In the genomic region with DNA sequence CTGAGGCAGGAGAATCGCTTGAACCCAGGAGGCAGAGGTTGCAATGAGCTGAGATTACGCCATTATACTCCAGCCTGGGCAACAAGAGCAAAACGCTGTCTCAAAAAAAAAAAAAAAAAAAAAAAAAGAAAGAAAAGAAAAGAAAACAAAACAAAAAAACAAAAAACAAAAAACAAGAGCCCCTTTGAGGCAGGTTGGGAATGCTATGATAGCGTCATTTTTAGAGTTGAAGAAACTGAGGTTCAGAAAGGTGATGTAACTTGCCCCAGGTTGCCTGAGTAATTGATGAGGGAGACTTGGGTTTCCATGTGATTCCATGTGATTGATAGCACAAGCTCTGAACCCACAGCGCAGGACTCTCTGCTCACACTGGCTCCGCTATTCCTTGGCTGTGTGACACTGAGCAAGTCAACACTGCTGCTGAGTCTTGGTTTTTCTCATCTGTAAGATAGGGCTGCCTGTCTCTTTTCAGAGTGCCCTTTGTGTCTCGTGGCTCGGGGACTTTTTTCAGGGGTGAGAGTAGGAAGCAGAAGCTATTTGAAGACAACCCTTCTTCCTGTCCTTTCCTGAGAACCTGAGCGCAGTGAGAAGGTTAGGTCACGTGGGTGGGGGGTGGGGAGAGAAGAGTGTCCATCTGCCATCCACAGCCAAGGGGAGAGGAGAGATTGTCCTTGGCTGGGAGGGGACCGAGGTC, we compare ENCODE assay signal across 16 cellular contexts. TPM values are rescaled to one million over a fixed set of nuclear protein-coding genes. Genes with fewer than 3 reads are reported as not detected.
DNase-seq lines count a peak whose midpoint lies in the region; ATAC-seq, FAIRE-seq and TF ChIP-seq lines count a peak whose summit lies in the region.
"Had no signal": no experiment of that assay in that cellular context is flagged by ENCODE, and none has a peak within 500 bp of the region (broad histone marks: within the 10 kb centered on the region; RNA-seq: fewer than 3 reads in every experiment).

No MANE protein-coding gene starts in this region.

- no peaks in the 10 kb centered on the region for H3K27me3 Mint-ChIP-seq in endothelial cell (ENCODE audit: unreplicated experiment)

- H3K27ac ChIP-seq in DOHH2 (ENCODE audit: low read depth, low read length) (peak overlapping the region; percentile 99), GM12878 (ENCODE audit: control insufficient read depth, insufficient read depth) (peak overlapping the region; percentile 98)
- H3K27ac ChIP-seq: right lobe of liver, suprapubic skin had no signal

- peak in 1 of 2 experiments; percentile 48; a peak in 1 of 4 replicates for TF ChIP-seq EP300 in GM12878 (IDR thresholded peaks at IDR 0.05; ENCODE audit: borderline replicate concordance in 1 of 2, control insufficient read depth in 1 of 2, low read depth in 2 of 2, low read length in 2 of 2)

- no peak overlapping the region for H3K27ac Mint-ChIP-seq in endothelial cell (ENCODE audit: unreplicated experiment)
- H3K27ac Mint-ChIP-seq: CD4-positive, alpha-beta T cell; nephron progenitor cell had no signal

- TF ChIP-seq POLR2A in GM18526 (IDR thresholded peaks at IDR 0.05; ENCODE audit: extremely low read depth, insufficient read length) (peak; percentile 45), GM12878 (IDR thresholded peaks at IDR 0.05; ENCODE audit: low read depth, low read length) (peak; percentile 84)

- DNase-seq in GM12878 (ENCODE audit: low read depth, low spot score), result peak; percentile 86
- DNase-seq in HCEC 1CT, result no peak
- no peak for DNase-seq in GM19240 (ENCODE audit: insufficient read length, low spot score)
- DNase-seq in endothelial cell (ENCODE audit: low spot score), result no peak
- DNase-seq: activated T-cell treated with anti-CD3 and anti-CD28 coated beads, Interleukin-2, amount 50 U/mL, for 4 hours; CD4-positive, alpha-beta T cell; left cardiac atrium; NCI-H1048; nephron progenitor cell; right lobe of liver had no signal

- TF ChIP-seq CTCF in DOHH2 (IDR thresholded peaks at IDR 0.05; ENCODE audit: low read depth, low read length, poor library complexity, severe bottlenecking) (no peak), Loucy (conservative IDR thresholded peaks at IDR 0.05; ENCODE audit: low read length) (no peak), GM12878 (IDR thresholded peaks at IDR 0.05 in 2 of 3, conservative IDR thresholded peaks at IDR 0.05 in 1 of 3; ENCODE audit: control insufficient read depth in 2 of 3, extremely low read depth in 1 of 3, insufficient read depth in 1 of 3, low read depth in 3 of 3, low read length in 3 of 3) (no peak), endothelial cell (IDR thresholded peaks at IDR 0.05; ENCODE audit: unreplicated experiment) (no peak)

- CTCF ChIA-PET in GM12878 (lab: Yijun Ruan, JAX), result interaction anchor here (0.6 to 10.5 kb wide), 17 partner anchors 15 to 273 kb away, joined by 3 to 109 read pairs (median 4); a partner anchor contains a TSS

- peak; percentile 38 for FAIRE-seq in GM12878 (lab: Jason Lieb, UNC)

- H3K4me2 ChIP-seq in DOHH2 (ENCODE audit: low read length) (peak overlapping the region; percentile 98), Loucy (ENCODE audit: low read depth, low read length, poor library complexity, severe bottlenecking) (peak overlapping the region; percentile 80), GM12878 (ENCODE audit: control insufficient read depth, insufficient read depth) (peak overlapping the region; percentile 82)

- H3K36me3 ChIP-seq in DOHH2 (ENCODE audit: control insufficient read depth, low read length), result peaks cover 23% of the 10 kb centered on the region
- H3K36me3 ChIP-seq in Loucy (ENCODE audit: insufficient read depth, low read length), result no peaks in the 10 kb centered on the region
- H3K36me3 ChIP-seq in GM12878 (ENCODE audit: control insufficient read depth in 2 of 2, insufficient read depth in 2 of 2, low read length in 1 of 2), result no peaks in the 10 kb centered on the region
- H3K36me3 ChIP-seq: right lobe of liver, suprapubic skin had no signal

- H4K20me1 ChIP-seq in DOHH2 (ENCODE audit: control insufficient read depth, insufficient read depth, low read depth, low read length), result no peaks in the 10 kb centered on the region
- no peaks in the 10 kb centered on the region for H4K20me1 ChIP-seq in Loucy (ENCODE audit: insufficient read depth, low read length, poor library complexity, severe bottlenecking)
- no peaks in the 10 kb centered on the region for H4K20me1 ChIP-seq in GM12878 (ENCODE audit: control insufficient read depth, insufficient read depth)

- intact Hi-C loops in GM12878 (cut with micrococcal nuclease; ENCODE audit: unreplicated experiment), result no loop called here

- H3K9me3 Mint-ChIP-seq in endothelial cell (ENCODE audit: unreplicated experiment), result no peaks in the 10 kb centered on the region
- H3K9me3 Mint-ChIP-seq: activated T-cell treated with anti-CD3 and anti-CD28 coated beads, Interleukin-2, amount 50 U/mL, for 4 hours; CD4-positive, alpha-beta T cell; nephron progenitor cell had no signal

- ATAC-seq in GM12878 (peak; percentile 39), GM21786 (IDR thresholded peaks at IDR 0.05; ENCODE audit: unreplicated experiment) (no peak)
- ATAC-seq: activated T-cell treated with anti-CD3 and anti-CD28 coated beads, Interleukin-2, amount 50 U/mL, for 4 hours; left cardiac atrium; right lobe of liver had no signal

- H3K27me3 ChIP-seq in DOHH2 (ENCODE audit: control insufficient read depth, low read length), result no peaks in the 10 kb centered on the region
- H3K27me3 ChIP-seq in Loucy (ENCODE audit: insufficient read depth, low read length, poor library complexity, severe bottlenecking), result no peaks in the 10 kb centered on the region
- no peaks in the 10 kb centered on the region for H3K27me3 ChIP-seq in GM12878 (replicated peaks in 1 of 2; ENCODE audit: control insufficient read depth in 2 of 2, insufficient read depth in 2 of 2, low read length in 1 of 2)
- H3K27me3 ChIP-seq: right lobe of liver, suprapubic skin had no signal

- H3K9me3 ChIP-seq in DOHH2 (ENCODE audit: control insufficient read depth, insufficient read depth, low read length), result no peaks in the 10 kb centered on the region
- no peaks in the 10 kb centered on the region for H3K9me3 ChIP-seq in Loucy (ENCODE audit: insufficient read depth, low read depth, low read length)
- no peaks in the 10 kb centered on the region for H3K9me3 ChIP-seq in GM12878 (replicated peaks; ENCODE audit: control insufficient read depth, insufficient read depth, low read length)
- H3K9me3 ChIP-seq: right lobe of liver, suprapubic skin had no signal

- H3K9ac ChIP-seq in Loucy (ENCODE audit: low read depth, low read length, poor library complexity, severe bottlenecking), result peak overlapping the region; percentile 68
- peak overlapping the region; percentile 88 for H3K9ac ChIP-seq in GM12878 (ENCODE audit: control insufficient read depth, insufficient read depth, low read length)

- H3K36me3 Mint-ChIP-seq in endothelial cell (ENCODE audit: low read depth, unreplicated experiment), result no peaks in the 10 kb centered on the region

- in situ Hi-C loops in GM12878 (cut with MboI), result no loop called here

- H3K4me3 ChIP-seq in DOHH2 (ENCODE audit: low read length) (peak overlapping the region; percentile 80), Loucy (ENCODE audit: low read length, poor library complexity, severe bottlenecking) (peak overlapping the region; percentile 70), GM12878 (peak overlapping the region; percentile 71)
- H3K4me3 ChIP-seq: right lobe of liver, suprapubic skin had no signal

- 0 out of 2 replicates have a peak, but pooled peaks have one; percentile 9 for TF ChIP-seq RAD21 in GM12878 (IDR thresholded peaks at IDR 0.05; ENCODE audit: insufficient read depth, low read depth, low read length)

- no peaks in the 10 kb centered on the region for H3K9me2 ChIP-seq in DOHH2 (replicated peaks; ENCODE audit: control insufficient read depth, low read length)
- no peaks in the 10 kb centered on the region for H3K9me2 ChIP-seq in Loucy (replicated peaks; ENCODE audit: low read depth, low read length)

- H2AFZ ChIP-seq in Loucy (ENCODE audit: low read length) (no peak overlapping the region), GM12878 (ENCODE audit: control insufficient read depth, low read depth, low read length) (no peak overlapping the region; the same call in 1 of the 2 replicates)

- H3K4me1 ChIP-seq in DOHH2 (ENCODE audit: control insufficient read depth, low read length) (peaks cover 99% of the 10 kb centered on the region), Loucy (ENCODE audit: insufficient read depth, low read length, poor library complexity, severe bottlenecking) (peaks cover 61% of the 10 kb centered on the region), GM12878 (ENCODE audit: control insufficient read depth, insufficient read depth, low read length) (peaks cover 54% of the 10 kb centered on the region)
- H3K4me1 ChIP-seq: right lobe of liver had no signal

- BruUV-seq in GM12878 (replicated peaks; lab: Mats Ljungman, UMichigan), result TSS peak; percentile 52

- H3K79me2 ChIP-seq in DOHH2 (ENCODE audit: control insufficient read depth, low read length) (peaks cover 35% of the 10 kb centered on the region), Loucy (ENCODE audit: insufficient read depth, low read length) (peaks cover 47% of the 10 kb centered on the region), GM12878 (ENCODE audit: control insufficient read depth, insufficient read depth, low read length) (peaks cover 65% of the 10 kb centered on the region)

- no peak overlapping the region for H3K4me3 Mint-ChIP-seq in endothelial cell (ENCODE audit: unreplicated experiment)
- H3K4me3 Mint-ChIP-seq: activated T-cell treated with anti-CD3 and anti-CD28 coated beads, Interleukin-2, amount 50 U/mL, for 4 hours; CD4-positive, alpha-beta T cell; nephron progenitor cell had no signal

- RAD21 ChIA-PET in GM12878 (lab: Charles Lee; ENCODE audit: unreplicated experiment), result interaction anchor here (0.6 to 5.9 kb wide), 22 partner anchors 11 to 333 kb away, joined by 3 to 54 read pairs (median 5); a partner anchor contains a TSS

- H3F3A ChIP-seq in DOHH2 (ENCODE audit: control insufficient read depth, insufficient read depth) (peaks cover 62% of the 10 kb centered on the region), Loucy (ENCODE audit: low read depth) (0 out of 2 replicates have a peak, but pooled peaks cover 4% of the 10 kb centered on the region)

- SMC1A ChIA-PET in GM12878 (lab: Charles Lee; ENCODE audit: uncharacterized antibody, unreplicated experiment), result interaction anchor here (0.9 to 7.7 kb wide), 18 partner anchors 14 to 139 kb away, joined by 3 to 66 read pairs (median 5); a partner anchor contains a TSS

- WGBS in GM12878 (ENCODE audit: insufficient coverage, insufficient replicate concordance, low lambda C conversion rate, missing lambda C conversion rate), result 2% methylated on average over 9 of the region's 11 CpGs

- POLR2A ChIA-PET in GM12878 (lab: Charles Lee), result interaction anchor here (0.6 to 4.3 kb wide), 21 partner anchors 22 to 859 kb away, joined by 3 to 26 read pairs (median 5); a partner anchor contains a TSS

- peaks cover 11% of the 10 kb centered on the region for H3K4me1 Mint-ChIP-seq in endothelial cell (ENCODE audit: unreplicated experiment)

RNA-seq across cellular contexts. Expression of a gene that starts 2.5 kb away (rescaled TPM):
- total RNA-seq in GM12878 (2013; cell fraction: nucleolus; rRNA removed), result 18.1 and 19.7 TPM in 2 replicates
- total RNA-seq in GM12878 (2014; rRNA removed) (19.2 and 19.8 TPM in 2 replicates), GM12878 (2014; rRNA removed; fragmentation: Illumina TruSeq; extraction: Trizol) (18.9 and 19.5 TPM in 2 replicates), GM12878 (2021) (13.6 and 15.1 TPM in 2 replicates), endothelial cell (ENCODE audit: unreplicated experiment) (not detected)
- 3.5 TPM for polyA plus RNA-seq in GM12878 (2011; ENCODE audit: low read depth)
- polyA plus RNA-seq in GM12878 (2011; rRNA removed) (0.40 and 0.46 TPM in 2 replicates), GM12878 (2014; fragmentation: Illumina TruSeq; extraction: Trizol) (12.8 and 13.5 TPM in 2 replicates), GM12878 (2014; fragmentation: Nextera tagmentation; extraction: Ambion mirVana) (10 to 100 TPM in 1 of 2 experiments, 1 to 10 TPM in 1; 9.8 to 12.3 TPM), GM12878 (2014; rRNA removed) (10.3 and 11.2 TPM in 2 replicates), GM12878 (2016; fragmentation: Nextera tagmentation; extraction: Ambion mirVana) (10 to 100 TPM; 11.9 to 12.2 TPM)
- 0.45 and 0.52 TPM in 2 replicates for polyA plus RNA-seq in GM12878 (2011; cell fraction: cytosol; rRNA removed)
- polyA plus RNA-seq in GM12878 (2011; cell fraction: nucleus; rRNA removed), result 0.38 and 0.54 TPM in 2 replicates
- 5.1 and 6.4 TPM in 2 replicates for polyA plus RNA-seq in GM12878 (2012)
- polyA minus RNA-seq in GM12878 (2011; rRNA and poly(A)+ RNA removed), result 0.59 and 1.1 TPM in 2 replicates
- 0.21 TPM in 1 of 2 replicates, not detected in the other for polyA minus RNA-seq in GM12878 (2011; cell fraction: cytosol; rRNA and poly(A)+ RNA removed)
- 0.24 and 0.38 TPM in 2 replicates for polyA minus RNA-seq in GM12878 (2011; cell fraction: nucleus; rRNA and poly(A)+ RNA removed)
- total RNA-seq: left cardiac atrium, NCI-H460, suprapubic skin had no signal

RNA-seq across cellular contexts. Expression of a gene that starts 42.6 kb away (rescaled TPM):
- 37.5 and 45.4 TPM in 2 replicates for total RNA-seq in GM12878 (2013; cell fraction: nucleolus; rRNA removed)
- 53.7 and 59.5 TPM in 2 replicates for total RNA-seq in GM12878 (2014; rRNA removed)
- 51.4 and 54.4 TPM in 2 replicates for total RNA-seq in GM12878 (2014; rRNA removed; fragmentation: Illumina TruSeq; extraction: Trizol)
- total RNA-seq in GM12878 (2021), result 41.3 and 42.4 TPM in 2 replicates
- polyA plus RNA-seq in GM12878 (2011; ENCODE audit: low read depth), result 40.3 TPM
- 51.6 and 65.1 TPM in 2 replicates for polyA plus RNA-seq in GM12878 (2011; rRNA removed)
- 31.8 and 33.0 TPM in 2 replicates for polyA plus RNA-seq in GM12878 (2011; cell fraction: cytosol; rRNA removed)
- 19.2 and 22.0 TPM in 2 replicates for polyA plus RNA-seq in GM12878 (2011; cell fraction: nucleus; rRNA removed)
- 39.7 and 51.5 TPM in 2 replicates for polyA plus RNA-seq in GM12878 (2012)
- 55.9 and 61.5 TPM in 2 replicates for polyA plus RNA-seq in GM12878 (2014; fragmentation: Illumina TruSeq; extraction: Trizol)
- polyA plus RNA-seq in GM12878 (2014; fragmentation: Nextera tagmentation; extraction: Ambion mirVana), result 10 to 100 TPM; 33.3 to 41.8 TPM
- polyA plus RNA-seq in GM12878 (2014; rRNA removed), result 39.6 and 49.9 TPM in 2 replicates
- 100 to 1,000 TPM; 112 to 117 TPM for polyA plus RNA-seq in GM12878 (2016; fragmentation: Nextera tagmentation; extraction: Ambion mirVana)
- polyA minus RNA-seq in GM12878 (2011; rRNA and poly(A)+ RNA removed), result 29.6 and 35.9 TPM in 2 replicates
- polyA minus RNA-seq in GM12878 (2011; cell fraction: cytosol; rRNA and poly(A)+ RNA removed), result 10.7 and 11.8 TPM in 2 replicates
- polyA minus RNA-seq in GM12878 (2011; cell fraction: nucleus; rRNA and poly(A)+ RNA removed), result 5.4 and 9.6 TPM in 2 replicates
- total RNA-seq in endothelial cell (ENCODE audit: unreplicated experiment), result 6.1 TPM

RNA-seq across cellular contexts. Expression of a gene that starts 48.9 kb away (rescaled TPM):
- 54.9 and 55.6 TPM in 2 replicates for total RNA-seq in GM12878 (2013; cell fraction: nucleolus; rRNA removed)
- total RNA-seq in GM12878 (2014; rRNA removed) (106 and 125 TPM in 2 replicates), GM12878 (2014; rRNA removed; fragmentation: Illumina TruSeq; extraction: Trizol) (170 and 171 TPM in 2 replicates), GM12878 (2021) (172 and 178 TPM in 2 replicates), endothelial cell (ENCODE audit: unreplicated experiment) (113 TPM)
- polyA plus RNA-seq in GM12878 (2011; ENCODE audit: low read depth), result 57.8 TPM
- polyA plus RNA-seq in GM12878 (2011; rRNA removed) (155 and 222 TPM in 2 replicates), GM12878 (2014; fragmentation: Illumina TruSeq; extraction: Trizol) (205 and 249 TPM in 2 replicates), GM12878 (2014; fragmentation: Nextera tagmentation; extraction: Ambion mirVana) (100 to 1,000 TPM; 135 to 140 TPM), GM12878 (2014; rRNA removed) (105 and 137 TPM in 2 replicates), GM12878 (2016; fragmentation: Nextera tagmentation; extraction: Ambion mirVana) (100 to 1,000 TPM; 179 to 180 TPM)
- polyA plus RNA-seq in GM12878 (2011; cell fraction: cytosol; rRNA removed), result 71.7 and 76.9 TPM in 2 replicates
- 57.3 and 59.5 TPM in 2 replicates for polyA plus RNA-seq in GM12878 (2011; cell fraction: nucleus; rRNA removed)
- 101 and 118 TPM in 2 replicates for polyA plus RNA-seq in GM12878 (2012)
- polyA minus RNA-seq in GM12878 (2011; rRNA and poly(A)+ RNA removed), result 63.1 and 70.4 TPM in 2 replicates
- polyA minus RNA-seq in GM12878 (2011; cell fraction: cytosol; rRNA and poly(A)+ RNA removed), result 44.5 and 59.6 TPM in 2 replicates
- polyA minus RNA-seq in GM12878 (2011; cell fraction: nucleus; rRNA and poly(A)+ RNA removed), result 25.9 and 26.4 TPM in 2 replicates

Comparison
In these comparisons a context has a peak if more than half of its experiments do, and no peak if none do; other contexts are left out.
1. RNA of a gene that starts 2.5 kb away (total RNA-seq): 13.6 to 19.8 TPM in GM12878; not detected in endothelial cell (single experiment); every median in the first group is over 10 times any median in the second.
2. Peak in every context shown above with its lines, with median percentiles within 50 percentile points of each other: H3K4me2 ChIP-seq and H3K4me3 ChIP-seq.